1 cellular context compared by ENCODE assay signal in the genomic region with DNA sequence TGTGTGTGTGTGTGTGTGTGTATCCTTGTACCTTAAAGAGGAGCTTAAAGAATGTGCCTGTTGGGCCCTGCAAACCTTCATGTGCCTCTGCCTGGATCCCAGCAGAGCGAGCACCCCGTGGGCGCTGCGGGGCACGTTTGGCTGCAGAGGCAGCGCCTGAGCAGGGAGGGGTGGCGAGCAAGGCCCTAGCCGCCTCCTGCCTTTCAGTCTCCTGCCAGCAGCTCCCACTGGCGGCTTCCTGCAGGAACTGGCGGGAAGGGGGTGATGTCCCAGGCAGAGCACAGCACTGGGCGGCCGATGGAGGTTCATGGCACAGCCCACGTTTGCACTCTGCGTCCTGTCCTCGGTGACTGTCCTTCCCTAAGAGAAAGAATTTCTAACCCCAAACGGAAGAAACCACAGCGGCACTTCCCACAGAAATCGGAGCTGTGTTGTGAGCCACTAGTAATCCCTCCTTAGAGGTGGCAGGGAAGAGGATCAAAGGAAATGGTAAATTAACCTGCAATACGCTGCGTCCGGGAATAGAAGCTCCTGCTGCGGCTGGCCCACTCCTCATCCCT.
A peak's percentile ranks its signal among the peaks of the same experiment; 100 is the strongest.
TF ChIP-seq lines count a peak whose summit lies in the region.

No MANE protein-coding gene starts in this region.

TF ChIP-seq in HepG2, 621 proteins besides CTCF, POLR2A, EP300 and RAD21 (continued from another document and continues in another):
- TF ChIP-seq, protein P1, sequence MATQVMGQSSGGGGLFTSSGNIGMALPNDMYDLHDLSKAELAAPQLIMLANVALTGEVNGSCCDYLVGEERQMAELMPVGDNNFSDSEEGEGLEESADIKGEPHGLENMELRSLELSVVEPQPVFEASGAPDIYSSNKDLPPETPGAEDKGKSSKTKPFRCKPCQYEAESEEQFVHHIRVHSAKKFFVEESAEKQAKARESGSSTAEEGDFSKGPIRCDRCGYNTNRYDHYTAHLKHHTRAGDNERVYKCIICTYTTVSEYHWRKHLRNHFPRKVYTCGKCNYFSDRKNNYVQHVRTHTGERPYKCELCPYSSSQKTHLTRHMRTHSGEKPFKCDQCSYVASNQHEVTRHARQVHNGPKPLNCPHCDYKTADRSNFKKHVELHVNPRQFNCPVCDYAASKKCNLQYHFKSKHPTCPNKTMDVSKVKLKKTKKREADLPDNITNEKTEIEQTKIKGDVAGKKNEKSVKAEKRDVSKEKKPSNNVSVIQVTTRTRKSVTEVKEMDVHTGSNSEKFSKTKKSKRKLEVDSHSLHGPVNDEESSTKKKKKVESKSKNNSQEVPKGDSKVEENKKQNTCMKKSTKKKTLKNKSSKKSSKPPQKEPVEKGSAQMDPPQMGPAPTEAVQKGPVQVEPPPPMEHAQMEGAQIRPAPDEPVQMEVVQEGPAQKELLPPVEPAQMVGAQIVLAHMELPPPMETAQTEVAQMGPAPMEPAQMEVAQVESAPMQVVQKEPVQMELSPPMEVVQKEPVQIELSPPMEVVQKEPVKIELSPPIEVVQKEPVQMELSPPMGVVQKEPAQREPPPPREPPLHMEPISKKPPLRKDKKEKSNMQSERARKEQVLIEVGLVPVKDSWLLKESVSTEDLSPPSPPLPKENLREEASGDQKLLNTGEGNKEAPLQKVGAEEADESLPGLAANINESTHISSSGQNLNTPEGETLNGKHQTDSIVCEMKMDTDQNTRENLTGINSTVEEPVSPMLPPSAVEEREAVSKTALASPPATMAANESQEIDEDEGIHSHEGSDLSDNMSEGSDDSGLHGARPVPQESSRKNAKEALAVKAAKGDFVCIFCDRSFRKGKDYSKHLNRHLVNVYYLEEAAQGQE (IDR thresholded peaks at IDR 0.05; ENCODE audit: borderline replicate concordance in 1 of 2, low read depth in 1 of 2, low read length in 2 of 2), result no peak
- TF ChIP-seq AGO1 (IDR thresholded peaks at IDR 0.05; ENCODE audit: low read depth, low read length, poor library complexity, severe bottlenecking), result no peak
- TF ChIP-seq ZMYM3 (CRISPR knock-in tag; IDR thresholded peaks at IDR 0.05), result peak; percentile 29; the same call in 1 of the 2 replicates
- TF ChIP-seq ZNF670 (CRISPR knock-in tag; IDR thresholded peaks at IDR 0.05; ENCODE audit: borderline replicate concordance), result no peak
- no peak for TF ChIP-seq ZNF530 (CRISPR knock-in tag; IDR thresholded peaks at IDR 0.05; ENCODE audit: low read depth)
- TF ChIP-seq MEIS2 (CRISPR knock-in tag; IDR thresholded peaks at IDR 0.05), result no peak; the same call in 1 of the 2 replicates
- TF ChIP-seq ETV6 (CRISPR knock-in tag; conservative IDR thresholded peaks at IDR 0.05), result no peak
- TF ChIP-seq ZSCAN22 (CRISPR knock-in tag; IDR thresholded peaks at IDR 0.05), result no peak
- TF ChIP-seq ZNF746 (CRISPR knock-in tag; IDR thresholded peaks at IDR 0.05), result no peak; the same call in 1 of the 2 replicates
- TF ChIP-seq, protein P2, sequence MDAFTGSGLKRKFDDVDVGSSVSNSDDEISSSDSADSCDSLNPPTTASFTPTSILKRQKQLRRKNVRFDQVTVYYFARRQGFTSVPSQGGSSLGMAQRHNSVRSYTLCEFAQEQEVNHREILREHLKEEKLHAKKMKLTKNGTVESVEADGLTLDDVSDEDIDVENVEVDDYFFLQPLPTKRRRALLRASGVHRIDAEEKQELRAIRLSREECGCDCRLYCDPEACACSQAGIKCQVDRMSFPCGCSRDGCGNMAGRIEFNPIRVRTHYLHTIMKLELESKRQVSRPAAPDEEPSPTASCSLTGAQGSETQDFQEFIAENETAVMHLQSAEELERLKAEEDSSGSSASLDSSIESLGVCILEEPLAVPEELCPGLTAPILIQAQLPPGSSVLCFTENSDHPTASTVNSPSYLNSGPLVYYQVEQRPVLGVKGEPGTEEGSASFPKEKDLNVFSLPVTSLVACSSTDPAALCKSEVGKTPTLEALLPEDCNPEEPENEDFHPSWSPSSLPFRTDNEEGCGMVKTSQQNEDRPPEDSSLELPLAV (CRISPR knock-in tag; conservative IDR thresholded peaks at IDR 0.05; ENCODE audit: low read depth), result no peak
- no peak for TF ChIP-seq MIXL1 (CRISPR knock-in tag; IDR thresholded peaks at IDR 0.05)
- TF ChIP-seq NFATC3 (CRISPR knock-in tag; IDR thresholded peaks at IDR 0.05), result no peak
- no peak for TF ChIP-seq ZNF496 (CRISPR knock-in tag; IDR thresholded peaks at IDR 0.05; ENCODE audit: insufficient replicate concordance)
- TF ChIP-seq ZNF280B (CRISPR knock-in tag; IDR thresholded peaks at IDR 0.05; ENCODE audit: borderline replicate concordance), result no peak
- no peak for TF ChIP-seq ZNF563 (CRISPR knock-in tag; IDR thresholded peaks at IDR 0.05)
- no peak; the same call in 1 of the 2 replicates for TF ChIP-seq LBX2 (CRISPR knock-in tag; IDR thresholded peaks at IDR 0.05; ENCODE audit: borderline replicate concordance)
- TF ChIP-seq EHMT2 (IDR thresholded peaks at IDR 0.05; ENCODE audit: borderline replicate concordance, low read depth, low read length), result no peak
- no peak for TF ChIP-seq CAMTA2 (CRISPR knock-in tag; IDR thresholded peaks at IDR 0.05; ENCODE audit: borderline replicate concordance)
- TF ChIP-seq MATR3 (CRISPR knock-in tag; IDR thresholded peaks at IDR 0.05), result no peak
- no peak for TF ChIP-seq KLF15 (CRISPR knock-in tag; IDR thresholded peaks at IDR 0.05; ENCODE audit: borderline replicate concordance)
- no peak for TF ChIP-seq GLI4 (CRISPR knock-in tag; IDR thresholded peaks at IDR 0.05; ENCODE audit: borderline replicate concordance)
- TF ChIP-seq ATF1 (CRISPR knock-in tag; IDR thresholded peaks at IDR 0.05), result no peak
- TF ChIP-seq ZNF562 (CRISPR knock-in tag; IDR thresholded peaks at IDR 0.05; ENCODE audit: borderline replicate concordance), result no peak
- TF ChIP-seq, protein P3, sequence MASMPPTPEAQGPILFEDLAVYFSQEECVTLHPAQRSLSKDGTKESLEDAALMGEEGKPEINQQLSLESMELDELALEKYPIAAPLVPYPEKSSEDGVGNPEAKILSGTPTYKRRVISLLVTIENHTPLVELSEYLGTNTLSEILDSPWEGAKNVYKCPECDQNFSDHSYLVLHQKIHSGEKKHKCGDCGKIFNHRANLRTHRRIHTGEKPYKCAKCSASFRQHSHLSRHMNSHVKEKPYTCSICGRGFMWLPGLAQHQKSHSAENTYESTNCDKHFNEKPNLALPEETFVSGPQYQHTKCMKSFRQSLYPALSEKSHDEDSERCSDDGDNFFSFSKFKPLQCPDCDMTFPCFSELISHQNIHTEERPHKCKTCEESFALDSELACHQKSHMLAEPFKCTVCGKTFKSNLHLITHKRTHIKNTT (CRISPR knock-in tag; IDR thresholded peaks at IDR 0.05), result no peak
- TF ChIP-seq ZBTB4 (CRISPR knock-in tag; IDR thresholded peaks at IDR 0.05; ENCODE audit: borderline replicate concordance), result no peak
- no peak for TF ChIP-seq ZNF891 (CRISPR knock-in tag; IDR thresholded peaks at IDR 0.05)
- peak; percentile 71 for TF ChIP-seq ZFY (CRISPR knock-in tag; IDR thresholded peaks at IDR 0.05)
- TF ChIP-seq, protein P4, sequence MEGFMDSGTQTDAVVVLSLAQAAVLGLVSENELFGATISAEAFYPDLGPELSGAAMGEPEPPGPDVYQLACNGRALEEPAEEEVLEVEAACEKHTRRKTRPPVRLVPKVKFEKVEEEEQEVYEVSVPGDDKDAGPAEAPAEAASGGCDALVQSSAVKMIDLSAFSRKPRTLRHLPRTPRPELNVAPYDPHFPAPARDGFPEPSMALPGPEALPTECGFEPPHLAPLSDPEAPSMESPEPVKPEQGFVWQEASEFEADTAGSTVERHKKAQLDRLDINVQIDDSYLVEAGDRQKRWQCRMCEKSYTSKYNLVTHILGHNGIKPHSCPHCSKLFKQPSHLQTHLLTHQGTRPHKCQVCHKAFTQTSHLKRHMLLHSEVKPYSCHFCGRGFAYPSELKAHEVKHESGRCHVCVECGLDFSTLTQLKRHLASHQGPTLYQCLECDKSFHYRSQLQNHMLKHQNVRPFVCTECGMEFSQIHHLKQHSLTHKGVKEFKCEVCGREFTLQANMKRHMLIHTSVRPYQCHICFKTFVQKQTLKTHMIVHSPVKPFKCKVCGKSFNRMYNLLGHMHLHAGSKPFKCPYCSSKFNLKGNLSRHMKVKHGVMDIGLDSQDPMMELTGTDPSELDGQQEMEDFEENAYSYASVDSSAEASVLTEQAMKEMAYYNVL (CRISPR knock-in tag; IDR thresholded peaks at IDR 0.05; ENCODE audit: borderline replicate concordance), result 0 out of 2 replicates have a peak, but pooled peaks have one; percentile 70
- no peak for TF ChIP-seq ZNF816 (CRISPR knock-in tag; IDR thresholded peaks at IDR 0.05; ENCODE audit: borderline replicate concordance)
- TF ChIP-seq, protein P5, sequence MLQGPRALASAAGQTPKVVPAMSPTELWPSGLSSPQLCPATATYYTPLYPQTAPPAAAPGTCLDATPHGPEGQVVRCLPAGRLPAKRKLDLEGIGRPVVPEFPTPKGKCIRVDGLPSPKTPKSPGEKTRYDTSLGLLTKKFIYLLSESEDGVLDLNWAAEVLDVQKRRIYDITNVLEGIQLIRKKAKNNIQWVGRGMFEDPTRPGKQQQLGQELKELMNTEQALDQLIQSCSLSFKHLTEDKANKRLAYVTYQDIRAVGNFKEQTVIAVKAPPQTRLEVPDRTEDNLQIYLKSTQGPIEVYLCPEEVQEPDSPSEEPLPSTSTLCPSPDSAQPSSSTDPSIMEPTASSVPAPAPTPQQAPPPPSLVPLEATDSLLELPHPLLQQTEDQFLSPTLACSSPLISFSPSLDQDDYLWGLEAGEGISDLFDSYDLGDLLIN (CRISPR knock-in tag; IDR thresholded peaks at IDR 0.05; ENCODE audit: borderline replicate concordance), result no peak
- TF ChIP-seq, protein P6, sequence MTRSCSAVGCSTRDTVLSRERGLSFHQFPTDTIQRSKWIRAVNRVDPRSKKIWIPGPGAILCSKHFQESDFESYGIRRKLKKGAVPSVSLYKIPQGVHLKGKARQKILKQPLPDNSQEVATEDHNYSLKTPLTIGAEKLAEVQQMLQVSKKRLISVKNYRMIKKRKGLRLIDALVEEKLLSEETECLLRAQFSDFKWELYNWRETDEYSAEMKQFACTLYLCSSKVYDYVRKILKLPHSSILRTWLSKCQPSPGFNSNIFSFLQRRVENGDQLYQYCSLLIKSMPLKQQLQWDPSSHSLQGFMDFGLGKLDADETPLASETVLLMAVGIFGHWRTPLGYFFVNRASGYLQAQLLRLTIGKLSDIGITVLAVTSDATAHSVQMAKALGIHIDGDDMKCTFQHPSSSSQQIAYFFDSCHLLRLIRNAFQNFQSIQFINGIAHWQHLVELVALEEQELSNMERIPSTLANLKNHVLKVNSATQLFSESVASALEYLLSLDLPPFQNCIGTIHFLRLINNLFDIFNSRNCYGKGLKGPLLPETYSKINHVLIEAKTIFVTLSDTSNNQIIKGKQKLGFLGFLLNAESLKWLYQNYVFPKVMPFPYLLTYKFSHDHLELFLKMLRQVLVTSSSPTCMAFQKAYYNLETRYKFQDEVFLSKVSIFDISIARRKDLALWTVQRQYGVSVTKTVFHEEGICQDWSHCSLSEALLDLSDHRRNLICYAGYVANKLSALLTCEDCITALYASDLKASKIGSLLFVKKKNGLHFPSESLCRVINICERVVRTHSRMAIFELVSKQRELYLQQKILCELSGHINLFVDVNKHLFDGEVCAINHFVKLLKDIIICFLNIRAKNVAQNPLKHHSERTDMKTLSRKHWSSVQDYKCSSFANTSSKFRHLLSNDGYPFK (CRISPR knock-in tag; IDR thresholded peaks at IDR 0.05; ENCODE audit: borderline replicate concordance), result peak; percentile 44; the same call in 1 of the 2 replicates
- TF ChIP-seq IRF1 (CRISPR knock-in tag; IDR thresholded peaks at IDR 0.05; ENCODE audit: low read depth), result no peak
- no peak for TF ChIP-seq ZNF501 (CRISPR knock-in tag; IDR thresholded peaks at IDR 0.05)
- TF ChIP-seq ZNF382 (CRISPR knock-in tag; IDR thresholded peaks at IDR 0.05; ENCODE audit: borderline replicate concordance), result no peak
- TF ChIP-seq NFIB (CRISPR knock-in tag; IDR thresholded peaks at IDR 0.05; ENCODE audit: borderline replicate concordance), result no peak
- TF ChIP-seq PRMT3 (CRISPR knock-in tag; IDR thresholded peaks at IDR 0.05; ENCODE audit: borderline replicate concordance, low read depth), result no peak
- no peak for TF ChIP-seq YEATS4 (CRISPR knock-in tag; IDR thresholded peaks at IDR 0.05; ENCODE audit: borderline replicate concordance)
- no peak for TF ChIP-seq ZNF781 (CRISPR knock-in tag; IDR thresholded peaks at IDR 0.05; ENCODE audit: borderline replicate concordance, not compliant biosample characterization)
- TF ChIP-seq KDM5A (IDR thresholded peaks at IDR 0.05; ENCODE audit: borderline replicate concordance, low read length), result no peak
- TF ChIP-seq TSC22D2 (CRISPR knock-in tag; IDR thresholded peaks at IDR 0.05; ENCODE audit: borderline replicate concordance), result no peak
